ENCODE assay signal across 33 cellular contexts in genomic region chr11:126384449-126385070, GRCh38. TPM values are rescaled to one million over a fixed set of nuclear protein-coding genes. Genes with fewer than 3 reads are reported as not detected.
DNase-seq lines count a peak whose midpoint lies in the region; ATAC-seq, FAIRE-seq and TF ChIP-seq lines count a peak whose summit lies in the region.
"Had no signal": no experiment of that assay in that cellular context is flagged by ENCODE, and none has a peak within 500 bp of the region (broad histone marks: within the 10 kb centered on the region; RNA-seq: fewer than 3 reads in every experiment).

No MANE protein-coding gene starts in this region.

- peaks cover 8% of the 10 kb centered on the region for H3K79me1 ChIP-seq in trophoblast cell (ENCODE audit: low read length)

- no peak overlapping the region; a peak in 2 of 22 replicates for H3K9ac ChIP-seq in BLaER1 treated with 17β-estradiol and CSF1 and Interleukin-3, amounts not matched to agents 10 nM and 100 nM
- H3K9ac ChIP-seq in trophoblast cell (ENCODE audit: low read length), result no peak overlapping the region

- peak overlapping the region; percentile 49 for H2AK5ac ChIP-seq in trophoblast cell (ENCODE audit: low read length)

- no peak overlapping the region for H3K4ac ChIP-seq in trophoblast cell (ENCODE audit: low read depth, low read length)

- no peak overlapping the region for H3K27ac ChIP-seq in BLaER1 treated with 17β-estradiol and CSF1 and Interleukin-3, amounts not matched to agents 10 nM and 100 nM
- H3K27ac ChIP-seq in trophoblast cell (ENCODE audit: low read depth, low read length) (no peak overlapping the region), substantia nigra (ENCODE audit: low read depth, low read length, poor library complexity, severe bottlenecking) (no peak overlapping the region)
- H3K27ac ChIP-seq: ascending aorta, cardiac muscle cell, tibial artery had no signal

- H4K91ac ChIP-seq in trophoblast cell (ENCODE audit: low read depth, low read length), result peak overlapping the region; percentile 83

- no peak overlapping the region for H4K8ac ChIP-seq in trophoblast cell (ENCODE audit: low read depth, low read length)

- ATAC-seq in esophagus mucosa (peak; percentile 68), HG02678 (IDR thresholded peaks at IDR 0.05; ENCODE audit: unreplicated experiment) (no peak)
- ATAC-seq: activated CD4-positive, CD25-positive, alpha-beta regulatory T cell treated with anti-CD3 and anti-CD28 coated beads, Interleukin-2, amount 50 U/mL, for 24 hours; activated CD8-positive, alpha-beta memory T cell treated with anti-CD3 and anti-CD28 coated beads, Interleukin-2, amount 10 ng/mL, durations not matched to agents 7 days and 5 days; activated T-cell treated with anti-CD3 and anti-CD28 coated beads, Interleukin-2, amount 50 U/mL, for 4 hours; effector memory CD8-positive, alpha-beta T cell; natural killer cell; SK-N-SH treated with all-trans-retinoic acid at 6 μM for 48 hours had no signal

- H2BK120ac ChIP-seq in trophoblast cell (ENCODE audit: insufficient read depth, low read length, poor library complexity), result no peak overlapping the region

- no peak overlapping the region for H4K12ac ChIP-seq in trophoblast cell (ENCODE audit: low read depth, low read length)

- TF ChIP-seq POLR2A in GM12892 (IDR thresholded peaks at IDR 0.05; ENCODE audit: low read depth, low read length), result no peak

- peaks cover 2% of the 10 kb centered on the region for H3K79me2 ChIP-seq in trophoblast cell (ENCODE audit: control insufficient read depth, insufficient read depth, low read length, poor library complexity)

- H3K4me1 ChIP-seq in BLaER1 treated with 17β-estradiol and CSF1 and Interleukin-3, amounts not matched to agents 10 nM and 100 nM, result peaks cover 15 to 54% (median 51%) of the 10 kb centered on the region in 10 experiments
- H3K4me1 ChIP-seq in trophoblast cell (ENCODE audit: control insufficient read depth in 1 of 2, insufficient read depth in 2 of 2, low read length in 2 of 2), result peaks cover 13 to 20% of the 10 kb centered on the region in 2 experiments
- H3K4me1 ChIP-seq: ascending aorta, BE2C had no signal

- H3K23ac ChIP-seq in trophoblast cell (ENCODE audit: low read length), result no peak overlapping the region

- no peak overlapping the region for H2BK12ac ChIP-seq in trophoblast cell (ENCODE audit: low read length)

- H4K20me1 ChIP-seq in BLaER1 treated with 17β-estradiol and CSF1 and Interleukin-3, amounts not matched to agents 10 nM and 100 nM, result peaks cover 0 to 46% (median 19%) of the 10 kb centered on the region in 11 experiments; a peak in 11 of 22 replicates

- H2AFZ ChIP-seq in trophoblast cell (ENCODE audit: insufficient read depth, low read length, poor library complexity), result no peak overlapping the region

- no peak overlapping the region for H3K4me3 ChIP-seq in BLaER1 treated with 17β-estradiol and CSF1 and Interleukin-3, amounts not matched to agents 10 nM and 100 nM
- H3K4me3 ChIP-seq in trophoblast cell (ENCODE audit: low read depth, low read length), result no peak overlapping the region
- H3K4me3 ChIP-seq: ascending aorta, cardiac muscle cell, skin epidermis, tibial artery had no signal

- no peaks in the 10 kb centered on the region for H3K27me3 ChIP-seq in BLaER1 treated with 17β-estradiol and CSF1 and Interleukin-3, amounts not matched to agents 10 nM and 100 nM
- no peaks in the 10 kb centered on the region for H3K27me3 ChIP-seq in trophoblast cell (ENCODE audit: insufficient read depth, low read length)
- H3K27me3 ChIP-seq: ascending aorta, BE2C, cardiac muscle cell, tibial artery had no signal

- no peak overlapping the region for H2BK5ac ChIP-seq in trophoblast cell (ENCODE audit: low read depth, low read length, poor library complexity)

- no peaks in the 10 kb centered on the region for H3K9me3 ChIP-seq in BLaER1 treated with 17β-estradiol and CSF1 and Interleukin-3, amounts not matched to agents 10 nM and 100 nM (replicated peaks in 1 of 11)
- H3K9me3 ChIP-seq in trophoblast cell (ENCODE audit: insufficient read depth, low read depth, low read length), result peaks cover 1% of the 10 kb centered on the region
- H3K9me3 ChIP-seq: ascending aorta, BE2C, tibial artery had no signal

- no peaks in the 10 kb centered on the region for H3K36me3 ChIP-seq in BLaER1 treated with 17β-estradiol and CSF1 and Interleukin-3, amounts not matched to agents 10 nM and 100 nM
- H3K36me3 ChIP-seq in trophoblast cell (ENCODE audit: control insufficient read depth in 1 of 2, insufficient read depth in 2 of 2, low read length in 2 of 2), result peaks cover 0 to 2% of the 10 kb centered on the region in 2 experiments
- H3K36me3 ChIP-seq: BE2C, cardiac muscle cell, tibial artery had no signal

- H3K4me2 ChIP-seq in BLaER1 treated with 17β-estradiol and CSF1 and Interleukin-3, amounts not matched to agents 10 nM and 100 nM, result peak overlapping the region in 9 of 11 experiments; percentile 15 to 59 (median 36); a peak in 14 of 22 replicates
- no peak overlapping the region for H3K4me2 ChIP-seq in trophoblast cell (ENCODE audit: low read length)

- no CpG with 5 or more reads among the region's 9 CpGs for WGBS in trophoblast cell (ENCODE audit: extremely low coverage, insufficient coverage, insufficient read length)

- no peak overlapping the region for H3K14ac ChIP-seq in trophoblast cell (ENCODE audit: low read length)

- FAIRE-seq in GM12892 (lab: Jason Lieb, UNC), result peak; percentile 5
- FAIRE-seq: islet of Langerhans had no signal

- no peak overlapping the region for H3K18ac ChIP-seq in trophoblast cell (ENCODE audit: low read length)

- no peak for DNase-seq in GM12892 (ENCODE audit: insufficient read length)
- no peak for DNase-seq in trophoblast cell
- no peak for DNase-seq in substantia nigra (lab: John Stamatoyannopoulos, UW)
- no peak for DNase-seq in NCI-H524 (lab: John Stamatoyannopoulos, UW)
- no peak for DNase-seq in UCSD-AML1 (lab: John Stamatoyannopoulos, UW; ENCODE audit: unreplicated experiment)
- DNase-seq: activated CD4-positive, alpha-beta T cell treated with anti-CD3 and anti-CD28 coated beads, Interleukin-2, amount 50 U/mL, for 4 hours; activated CD8-positive, alpha-beta memory T cell treated with anti-CD3 and anti-CD28 coated beads, Interleukin-2, amount 10 ng/mL, durations not matched to agents 7 days and 5 days; activated gamma-delta T cell treated with Interleukin-2 at 50 U/mL for 16 hours; activated naive CD8-positive, alpha-beta T cell treated with anti-CD3 and anti-CD28 coated beads, Interleukin-2, amount 10 ng/mL, durations not matched to agents 7 days and 5 days; activated T-cell treated with anti-CD3 and anti-CD28 coated beads, Interleukin-2, amount 50 U/mL, for 4 hours; BE2C; cortex of kidney; DMS53; effector memory CD8-positive, alpha-beta T cell; foreskin fibroblast; HCEC 1CT; IMR-90; MV-4-11; natural killer cell; NCI-H1436 treated with DMSO at 0.1 percent for 48 hours; NCI-H2107; NCI-H774; occipital lobe had no signal

RNA-seq across cellular contexts. Expression of gene ST3GAL4, which starts 29.1 kb away (rescaled TPM):
- 4.3 TPM for polyA plus RNA-seq in GM12892 (2012; ENCODE audit: missing spikeins)
- 54.2 TPM for total RNA-seq in esophagus mucosa
- polyA plus RNA-seq in trophoblast cell (2013), result 16.1 and 17.5 TPM in 2 replicates
